1 cellular context compared by ENCODE assay signal in the genomic region with DNA sequence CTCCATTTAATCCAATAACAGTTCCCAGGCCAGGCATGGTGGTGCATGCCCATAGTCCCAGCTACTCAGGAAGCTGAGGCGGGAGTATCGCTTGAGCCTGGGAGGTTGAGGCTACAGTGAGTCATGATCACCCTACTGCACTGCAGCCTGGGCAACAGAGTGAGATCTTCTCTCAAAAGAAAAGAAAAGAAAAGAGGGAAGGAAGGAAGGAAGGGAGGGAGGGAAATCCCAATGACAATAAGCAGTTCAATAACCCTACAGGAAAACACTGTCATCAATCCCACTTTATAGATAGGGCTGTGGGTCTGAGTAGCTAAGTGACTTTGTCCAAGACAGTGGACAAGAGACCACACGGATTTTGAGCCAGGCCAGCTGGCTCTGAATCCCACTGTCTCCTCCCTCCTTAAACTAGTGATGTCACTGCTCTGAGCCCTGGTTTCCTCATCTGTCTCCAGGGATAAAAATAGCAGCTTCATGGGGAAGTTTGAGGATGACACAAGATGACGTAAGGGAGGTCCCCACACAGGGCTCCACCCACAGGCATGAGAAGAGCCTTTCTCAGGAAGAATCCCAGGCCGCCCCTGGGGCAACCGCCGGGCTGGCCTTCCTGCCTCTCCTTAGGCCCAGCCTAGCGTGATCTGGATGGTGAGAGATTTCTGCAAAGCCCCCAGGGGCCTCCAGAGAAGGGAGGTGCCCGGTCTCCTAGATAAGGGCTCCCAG.
TF ChIP-seq lines count a peak whose summit lies in the region.

No MANE protein-coding gene starts in this region.

TF ChIP-seq in K562, 482 proteins besides CTCF, POLR2A, EP300 and RAD21 (continued from another document):
- peak in 1 of 2 experiments; percentile 45; a peak in 1 of 4 replicates for TF ChIP-seq MAZ (CRISPR knock-in tag; conservative IDR thresholded peaks at IDR 0.05 in 1 of 2, IDR thresholded peaks at IDR 0.05 in 1 of 2)
- TF ChIP-seq SMARCC2 (IDR thresholded peaks at IDR 0.05; ENCODE audit: low read depth), result no peak
- TF ChIP-seq ZNF583 (CRISPR knock-in tag; IDR thresholded peaks at IDR 0.05), result no peak
- TF ChIP-seq HMG20B (CRISPR knock-in tag; IDR thresholded peaks at IDR 0.05), result no peak
- TF ChIP-seq, protein P1, sequence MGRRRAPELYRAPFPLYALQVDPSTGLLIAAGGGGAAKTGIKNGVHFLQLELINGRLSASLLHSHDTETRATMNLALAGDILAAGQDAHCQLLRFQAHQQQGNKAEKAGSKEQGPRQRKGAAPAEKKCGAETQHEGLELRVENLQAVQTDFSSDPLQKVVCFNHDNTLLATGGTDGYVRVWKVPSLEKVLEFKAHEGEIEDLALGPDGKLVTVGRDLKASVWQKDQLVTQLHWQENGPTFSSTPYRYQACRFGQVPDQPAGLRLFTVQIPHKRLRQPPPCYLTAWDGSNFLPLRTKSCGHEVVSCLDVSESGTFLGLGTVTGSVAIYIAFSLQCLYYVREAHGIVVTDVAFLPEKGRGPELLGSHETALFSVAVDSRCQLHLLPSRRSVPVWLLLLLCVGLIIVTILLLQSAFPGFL (CRISPR knock-in tag; IDR thresholded peaks at IDR 0.05), result no peak
- TF ChIP-seq, protein P2, sequence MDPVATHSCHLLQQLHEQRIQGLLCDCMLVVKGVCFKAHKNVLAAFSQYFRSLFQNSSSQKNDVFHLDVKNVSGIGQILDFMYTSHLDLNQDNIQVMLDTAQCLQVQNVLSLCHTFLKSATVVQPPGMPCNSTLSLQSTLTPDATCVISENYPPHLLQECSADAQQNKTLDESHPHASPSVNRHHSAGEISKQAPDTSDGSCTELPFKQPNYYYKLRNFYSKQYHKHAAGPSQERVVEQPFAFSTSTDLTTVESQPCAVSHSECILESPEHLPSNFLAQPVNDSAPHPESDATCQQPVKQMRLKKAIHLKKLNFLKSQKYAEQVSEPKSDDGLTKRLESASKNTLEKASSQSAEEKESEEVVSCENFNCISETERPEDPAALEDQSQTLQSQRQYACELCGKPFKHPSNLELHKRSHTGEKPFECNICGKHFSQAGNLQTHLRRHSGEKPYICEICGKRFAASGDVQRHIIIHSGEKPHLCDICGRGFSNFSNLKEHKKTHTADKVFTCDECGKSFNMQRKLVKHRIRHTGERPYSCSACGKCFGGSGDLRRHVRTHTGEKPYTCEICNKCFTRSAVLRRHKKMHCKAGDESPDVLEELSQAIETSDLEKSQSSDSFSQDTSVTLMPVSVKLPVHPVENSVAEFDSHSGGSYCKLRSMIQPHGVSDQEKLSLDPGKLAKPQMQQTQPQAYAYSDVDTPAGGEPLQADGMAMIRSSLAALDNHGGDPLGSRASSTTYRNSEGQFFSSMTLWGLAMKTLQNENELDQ (CRISPR knock-in tag; IDR thresholded peaks at IDR 0.05; ENCODE audit: borderline replicate concordance), result no peak
- TF ChIP-seq HMGN3 (IDR thresholded peaks at IDR 0.05; ENCODE audit: borderline replicate concordance, extremely low read depth, insufficient read length, low read depth, low read length), result no peak
- no peak for TF ChIP-seq PPARD (CRISPR knock-in tag; IDR thresholded peaks at IDR 0.05)
- no peak for TF ChIP-seq ZNF586 (CRISPR knock-in tag; conservative IDR thresholded peaks at IDR 0.05)
- TF ChIP-seq, protein P3, sequence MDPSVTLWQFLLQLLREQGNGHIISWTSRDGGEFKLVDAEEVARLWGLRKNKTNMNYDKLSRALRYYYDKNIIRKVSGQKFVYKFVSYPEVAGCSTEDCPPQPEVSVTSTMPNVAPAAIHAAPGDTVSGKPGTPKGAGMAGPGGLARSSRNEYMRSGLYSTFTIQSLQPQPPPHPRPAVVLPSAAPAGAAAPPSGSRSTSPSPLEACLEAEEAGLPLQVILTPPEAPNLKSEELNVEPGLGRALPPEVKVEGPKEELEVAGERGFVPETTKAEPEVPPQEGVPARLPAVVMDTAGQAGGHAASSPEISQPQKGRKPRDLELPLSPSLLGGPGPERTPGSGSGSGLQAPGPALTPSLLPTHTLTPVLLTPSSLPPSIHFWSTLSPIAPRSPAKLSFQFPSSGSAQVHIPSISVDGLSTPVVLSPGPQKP (CRISPR knock-in tag; IDR thresholded peaks at IDR 0.05), result no peak
- TF ChIP-seq ZBTB17 (CRISPR knock-in tag; IDR thresholded peaks at IDR 0.05), result no peak
- no peak for TF ChIP-seq NCOA2 (IDR thresholded peaks at IDR 0.05; ENCODE audit: partially characterized antibody in 2 of 2)
